In genomic region chr1:237814319-237814924, GRCh38 we compare ENCODE assay signal across 1 cellular context.
TF ChIP-seq lines count a peak whose summit lies in the region.

No MANE protein-coding gene starts in this region.

TF ChIP-seq in GM23338, 12 proteins besides CTCF, POLR2A, EP300 and RAD21 (continued from another document):
- TF ChIP-seq ZNF462 (CRISPR knock-in tag; IDR thresholded peaks at IDR 0.05) (no peak), REST (IDR thresholded peaks at IDR 0.05; ENCODE audit: unreplicated experiment) (no peak)
